13 cellular contexts compared by ENCODE assay signal in the genomic region with DNA sequence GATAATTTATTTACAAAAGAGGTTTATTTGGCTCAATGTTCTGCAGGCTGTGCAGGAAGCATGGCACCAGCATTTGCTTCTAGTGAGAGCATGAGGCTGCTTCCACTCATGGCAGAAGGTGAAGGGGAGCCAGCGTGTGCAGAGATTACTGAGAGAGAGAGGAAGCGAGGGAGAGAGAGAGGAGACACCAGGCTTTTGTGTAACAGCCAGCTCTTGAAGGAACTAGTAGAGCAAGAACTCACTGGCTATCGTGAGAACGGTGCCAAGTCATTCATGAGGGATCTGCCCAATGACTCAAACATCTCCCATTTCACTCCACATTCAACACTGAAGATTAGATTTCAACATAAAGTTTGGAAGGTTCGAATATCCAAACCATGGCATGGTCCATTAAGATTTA. TPM values are rescaled to one million over a fixed set of nuclear protein-coding genes. Genes with fewer than 3 reads are reported as not detected.
A peak's percentile ranks its signal among the peaks of the same experiment; 100 is the strongest.
DNase-seq lines count a peak whose midpoint lies in the region; ATAC-seq and TF ChIP-seq lines count a peak whose summit lies in the region.
"Had no signal": no experiment of that assay in that cellular context is flagged by ENCODE, and none has a peak within 500 bp of the region (broad histone marks: within the 10 kb centered on the region; RNA-seq: fewer than 3 reads in every experiment).

No MANE protein-coding gene starts in this region.

- no TSS peak for BruUV-seq in MCF 10A (replicated peaks; lab: Mats Ljungman, UMichigan)

- H3K9me3 ChIP-seq in right cardiac atrium (ENCODE audit: control insufficient read depth, low read length) (no peaks in the 10 kb centered on the region), thyroid gland (no peaks in the 10 kb centered on the region)
- H3K9me3 ChIP-seq in CD4-positive, alpha-beta memory T cell (ENCODE audit: control insufficient read depth in 1 of 2, low read length in 2 of 2), result no peaks in the 10 kb centered on the region

- DNase-seq in MCF 10A (ENCODE audit: unreplicated experiment), result peak; percentile 62
- DNase-seq in right cardiac atrium, result peak in 2 of 3 donors; percentile 45 to 60
- DNase-seq in thyroid gland, result peak; percentile 46 to 70
- DNase-seq in CD4-positive, alpha-beta memory T cell, result no peak
- no peak for DNase-seq in activated CD4-positive, alpha-beta memory T cell treated with anti-CD3 and anti-CD28 coated beads for 36 hours
- no peak for DNase-seq in NAMALWA (ENCODE audit: low spot score)
- DNase-seq: left colon, NCI-H1048, NCI-H226 had no signal

- no peak overlapping the region for H3K27ac ChIP-seq in right cardiac atrium (ENCODE audit: low read length)
- H3K27ac ChIP-seq in thyroid gland, result no peak overlapping the region
- no peak overlapping the region for H3K27ac ChIP-seq in CD4-positive, alpha-beta memory T cell (ENCODE audit: low read depth, low read length)
- H3K27ac ChIP-seq: skin epidermis had no signal

- intact Hi-C loops in MCF 10A (cut with micrococcal nuclease), result no loop called here
- intact Hi-C loops in right cardiac atrium (cut with DNase I), result loop anchor here in 1 of 4 donors (10.0 kb wide), 1 partner anchor 105 kb away; no protein-coding TSS in a partner anchor
- intact Hi-C loops in thyroid gland (cut with DNase I), result loop anchor here (10.0 kb wide), 1 partner anchor 65 kb away; no protein-coding TSS in a partner anchor
- intact Hi-C loops in CD4-positive, alpha-beta memory T cell (cut with micrococcal nuclease), result no loop called here
- intact Hi-C loops in activated CD4-positive, alpha-beta memory T cell treated with anti-CD3 and anti-CD28 coated beads for 36 hours (cut with micrococcal nuclease), result no loop called here

- H3K9me3 Mint-ChIP-seq in MCF 10A (ENCODE audit: unreplicated experiment), result no peaks in the 10 kb centered on the region
- peaks cover 0 to 1% (median 0%) of the 10 kb centered on the region in 8 donors for H3K9me3 Mint-ChIP-seq in CD4-positive, alpha-beta memory T cell
- H3K9me3 Mint-ChIP-seq in activated CD4-positive, alpha-beta memory T cell treated with anti-CD3 and anti-CD28 coated beads for 36 hours, result no peaks in the 10 kb centered on the region
- H3K9me3 Mint-ChIP-seq: neural crest cell had no signal

- CTCF ChIA-PET in MCF 10A (lab: Yijun Ruan, JAX), result no interaction called here
- CTCF ChIA-PET in CD4-positive, alpha-beta memory T cell (lab: Charles Lee; ENCODE audit: partially characterized antibody), result no interaction called here
- CTCF ChIA-PET in activated CD4-positive, alpha-beta memory T cell treated with anti-CD3 and anti-CD28 coated beads for 36 hours (lab: Charles Lee), result no interaction called here

- no peak overlapping the region for H3K27ac Mint-ChIP-seq in MCF 10A (ENCODE audit: low read depth, unreplicated experiment)
- H3K27ac Mint-ChIP-seq in CD4-positive, alpha-beta memory T cell, result no peak overlapping the region
- no peak overlapping the region for H3K27ac Mint-ChIP-seq in activated CD4-positive, alpha-beta memory T cell treated with anti-CD3 and anti-CD28 coated beads for 36 hours

- H3K4me1 Mint-ChIP-seq in MCF 10A (ENCODE audit: insufficient read depth, unreplicated experiment), result peaks cover 12% of the 10 kb centered on the region
- H3K4me1 Mint-ChIP-seq in CD4-positive, alpha-beta memory T cell, result no peaks in the 10 kb centered on the region
- no peaks in the 10 kb centered on the region for H3K4me1 Mint-ChIP-seq in activated CD4-positive, alpha-beta memory T cell treated with anti-CD3 and anti-CD28 coated beads for 36 hours (ENCODE audit: low read depth)

- no peaks in the 10 kb centered on the region for H3K36me3 Mint-ChIP-seq in MCF 10A (ENCODE audit: insufficient read depth, unreplicated experiment)
- no peaks in the 10 kb centered on the region for H3K36me3 Mint-ChIP-seq in CD4-positive, alpha-beta memory T cell
- no peaks in the 10 kb centered on the region for H3K36me3 Mint-ChIP-seq in activated CD4-positive, alpha-beta memory T cell treated with anti-CD3 and anti-CD28 coated beads for 36 hours

- TF ChIP-seq CTCF in MCF 10A (IDR thresholded peaks at IDR 0.05; ENCODE audit: unreplicated experiment) (no peak), thyroid gland (IDR thresholded peaks at IDR 0.05) (no peak)

- H3K36me3 ChIP-seq in thyroid gland, result no peaks in the 10 kb centered on the region
- no peaks in the 10 kb centered on the region for H3K36me3 ChIP-seq in CD4-positive, alpha-beta memory T cell (ENCODE audit: insufficient read depth, low read length)

- H3K4me3 ChIP-seq in right cardiac atrium (ENCODE audit: low read length) (no peak overlapping the region), thyroid gland (replicated peaks in 1 of 3) (no peak overlapping the region)
- H3K4me3 ChIP-seq in CD4-positive, alpha-beta memory T cell (ENCODE audit: low read length in 2 of 2), result no peak overlapping the region
- H3K4me3 ChIP-seq: skin epidermis had no signal

- TF ChIP-seq EP300 in Ishikawa (IDR thresholded peaks at IDR 0.05; ENCODE audit: borderline replicate concordance), result no peak; the same call in 1 of the 2 replicates

- TF ChIP-seq RAD21 in Ishikawa (IDR thresholded peaks at IDR 0.05; ENCODE audit: low read depth), result no peak

- WGBS in right cardiac atrium, result 34% methylated on average over 5 of the region's 5 CpGs
- 29 to 32% methylated on average over 5 of the region's 5 CpGs for WGBS in thyroid gland, 2 donors

- no peak for TF ChIP-seq POLR2A in thyroid gland (IDR thresholded peaks at IDR 0.05)

- peak; percentile 72 to 77 for ATAC-seq in right cardiac atrium
- ATAC-seq in HG03045 (IDR thresholded peaks at IDR 0.05; ENCODE audit: unreplicated experiment), result no peak
- ATAC-seq: left colon had no signal

- H3K4me3 Mint-ChIP-seq in MCF 10A (ENCODE audit: unreplicated experiment), result no peak overlapping the region
- no peak overlapping the region for H3K4me3 Mint-ChIP-seq in CD4-positive, alpha-beta memory T cell
- no peak overlapping the region for H3K4me3 Mint-ChIP-seq in activated CD4-positive, alpha-beta memory T cell treated with anti-CD3 and anti-CD28 coated beads for 36 hours
- H3K4me3 Mint-ChIP-seq: neural crest cell had no signal

- no peaks in the 10 kb centered on the region for H3K27me3 Mint-ChIP-seq in MCF 10A (ENCODE audit: insufficient read depth, unreplicated experiment)
- peaks cover 4 to 9% of the 10 kb centered on the region in 2 donors for H3K27me3 Mint-ChIP-seq in CD4-positive, alpha-beta memory T cell
- peaks cover 7% of the 10 kb centered on the region for H3K27me3 Mint-ChIP-seq in activated CD4-positive, alpha-beta memory T cell treated with anti-CD3 and anti-CD28 coated beads for 36 hours

- no peaks in the 10 kb centered on the region for H3K27me3 ChIP-seq in right cardiac atrium (ENCODE audit: control insufficient read depth, insufficient read depth)
- H3K27me3 ChIP-seq in thyroid gland, result no peaks in the 10 kb centered on the region
- H3K27me3 ChIP-seq in CD4-positive, alpha-beta memory T cell (ENCODE audit: insufficient read depth, low read length), result no peaks in the 10 kb centered on the region

- H3K4me1 ChIP-seq in right cardiac atrium (ENCODE audit: control insufficient read depth, insufficient read depth, low read length) (no peaks in the 10 kb centered on the region), thyroid gland (peaks cover 0 to 8% of the 10 kb centered on the region in 2 donors)
- no peaks in the 10 kb centered on the region for H3K4me1 ChIP-seq in CD4-positive, alpha-beta memory T cell (ENCODE audit: insufficient read depth, low read length)

- POLR2A ChIA-PET in MCF 10A (lab: Yijun Ruan, JAX), result no interaction called here
- POLR2A ChIA-PET in CD4-positive, alpha-beta memory T cell (lab: Charles Lee; ENCODE audit: partially characterized antibody), result no interaction called here
- POLR2A ChIA-PET in activated CD4-positive, alpha-beta memory T cell treated with anti-CD3 and anti-CD28 coated beads for 36 hours (lab: Charles Lee), result no interaction called here

TF ChIP-seq in Ishikawa, 13 proteins besides CTCF, POLR2A, EP300 and RAD21 (continues in another document):
- TF ChIP-seq USF1 (IDR thresholded peaks at IDR 0.05) (no peak), ZBTB7A (IDR thresholded peaks at IDR 0.05; ENCODE audit: low read depth) (no peak), CEBPB (IDR thresholded peaks at IDR 0.05) (no peak), CREB1 (IDR thresholded peaks at IDR 0.05; ENCODE audit: low read depth) (no peak), TAF1 (IDR thresholded peaks at IDR 0.05; ENCODE audit: low read depth) (no peak), YY1 (IDR thresholded peaks at IDR 0.05; ENCODE audit: low read depth) (no peak), TCF12 (IDR thresholded peaks at IDR 0.05; ENCODE audit: low read depth) (no peak), EGR1 (IDR thresholded peaks at IDR 0.05) (no peak), FOXM1 (IDR thresholded peaks at IDR 0.05; ENCODE audit: borderline replicate concordance, low read depth) (no peak), NFIC (IDR thresholded peaks at IDR 0.05) (peak; percentile 60; the same call in 1 of the 2 replicates)
- TF ChIP-seq, protein P1, sequence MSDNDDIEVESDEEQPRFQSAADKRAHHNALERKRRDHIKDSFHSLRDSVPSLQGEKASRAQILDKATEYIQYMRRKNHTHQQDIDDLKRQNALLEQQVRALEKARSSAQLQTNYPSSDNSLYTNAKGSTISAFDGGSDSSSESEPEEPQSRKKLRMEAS (IDR thresholded peaks at IDR 0.05), result peak; percentile 30; the same call in 1 of the 2 replicates

RNA-seq across cellular contexts. Expression of gene GUCY1A1, which starts 12.7 kb away (rescaled TPM):
- total RNA-seq in MCF 10A (2022), result 0.34 TPM in 1 of 2 replicates, not detected in the other
- 10 to 100 TPM; 43.6 to 82.5 (median 64.3) TPM for total RNA-seq in right cardiac atrium
- 9.9 TPM for polyA plus RNA-seq in right cardiac atrium
- 10 to 100 TPM; 11.4 to 25.8 (median 17.5) TPM for total RNA-seq in thyroid gland
- not detected for total RNA-seq in CD4-positive, alpha-beta memory T cell
- not detected for polyA plus RNA-seq in CD4-positive, alpha-beta memory T cell
- total RNA-seq in activated CD4-positive, alpha-beta memory T cell treated with anti-CD3 and anti-CD28 coated beads for 36 hours, result not detected

Comparison
In these comparisons a context has a peak if more than half of its experiments do, and no peak if none do; other contexts are left out.
1. DNase-seq: peak in MCF 10A (single experiment), right cardiac atrium (2 of 3) and thyroid gland (2 of 2); none in CD4-positive, alpha-beta memory T cell (0 of 5), activated CD4-positive, alpha-beta memory T cell treated with anti-CD3 and anti-CD28 coated beads for 36 hours (single experiment) and NAMALWA (single experiment).